ENCODE assay signal across 26 cellular contexts in genomic region chr12:51401900-51402299, GRCh38. TPM values are rescaled to one million over a fixed set of nuclear protein-coding genes. Genes with fewer than 3 reads are reported as not detected.
"Had no signal": no experiment of that assay in that cellular context is flagged by ENCODE, and none has a peak within 500 bp of the region (broad histone marks: within the 10 kb centered on the region; RNA-seq: fewer than 3 reads in every experiment).

No MANE protein-coding gene starts in this region.

- H3K27me3 Mint-ChIP-seq: activated CD4-positive, alpha-beta memory T cell treated with anti-CD3 and anti-CD28 coated beads for 36 hours; activated naive CD8-positive, alpha-beta T cell treated with anti-CD3 and anti-CD28 coated beads, Interleukin-2, amount 50 U/mL, for 24 hours had no signal

- H3K9me3 Mint-ChIP-seq: activated CD4-positive, alpha-beta memory T cell treated with anti-CD3 and anti-CD28 coated beads for 36 hours; activated CD4-positive, alpha-beta T cell treated with anti-CD3 and anti-CD28 coated beads, Interleukin-2, amount 10 ng/mL, durations not matched to agents 7 days and 5 days; activated naive CD4-positive, alpha-beta T cell treated with anti-CD3 and anti-CD28 coated beads, Interleukin-2, amount 50 U/mL, for 72 hours; activated naive CD8-positive, alpha-beta T cell treated with anti-CD3 and anti-CD28 coated beads, Interleukin-2, amount 50 U/mL, for 24 hours; activated T-cell treated with anti-CD3 and anti-CD28 coated beads, Interleukin-2, amount 50 U/mL, for 4 hours had no signal

- H3K4me1 Mint-ChIP-seq: brain had no signal

- H3K27ac ChIP-seq: SK-N-MC, VCaP had no signal

- H3K4me3 ChIP-seq: SK-N-MC had no signal

- H3K4me3 Mint-ChIP-seq: activated CD4-positive, alpha-beta memory T cell treated with anti-CD3 and anti-CD28 coated beads for 36 hours; activated CD4-positive, alpha-beta T cell treated with anti-CD3 and anti-CD28 coated beads, Interleukin-2, amount 10 ng/mL, durations not matched to agents 7 days and 5 days; activated naive CD8-positive, alpha-beta T cell treated with anti-CD3 and anti-CD28 coated beads, Interleukin-2, amount 50 U/mL, for 24 hours; activated T-cell treated with anti-CD3 and anti-CD28 coated beads, Interleukin-2, amount 50 U/mL, for 4 hours; brain had no signal

- DNase-seq: activated CD4-positive, alpha-beta memory T cell treated with anti-CD3 and anti-CD28 coated beads for 36 hours; activated CD4-positive, alpha-beta T cell treated with anti-CD3 and anti-CD28 coated beads, Interleukin-2, amount 10 ng/mL, durations not matched to agents 7 days and 5 days; activated CD4-positive, CD25-positive, alpha-beta regulatory T cell; activated CD8-positive, alpha-beta memory T cell treated with anti-CD3 and anti-CD28 coated beads for 24 hours; activated effector memory CD4-positive, alpha-beta T cell treated with anti-CD3 and anti-CD28 coated beads, Interleukin-2, amount 50 U/mL, for 16 hours; activated naive CD4-positive, alpha-beta T cell treated with Interleukin-2 at 50 U/mL for 16 hours; activated naive CD8-positive, alpha-beta T cell treated with anti-CD3 and anti-CD28 coated beads, Interleukin-2, amount 50 U/mL, for 24 hours; activated T-cell treated with anti-CD3 and anti-CD28 coated beads, Interleukin-2, amount 50 U/mL, for 4 hours; amygdala; KG1; NCI-H1105 treated with DMSO at 0.1 percent for 48 hours; NCI-H1436 treated with DMSO at 0.1 percent for 48 hours; NCI-H187; NCI-H2081; NCI-H446; OCI-M1; RPMI8226; T-helper 1 cell had no signal

- H3K36me3 Mint-ChIP-seq: activated CD4-positive, alpha-beta memory T cell treated with anti-CD3 and anti-CD28 coated beads for 36 hours; activated naive CD4-positive, alpha-beta T cell treated with anti-CD3 and anti-CD28 coated beads, Interleukin-2, amount 50 U/mL, for 72 hours; brain had no signal

- H3K27ac Mint-ChIP-seq: activated CD4-positive, alpha-beta memory T cell treated with anti-CD3 and anti-CD28 coated beads for 36 hours; activated CD4-positive, alpha-beta T cell treated with anti-CD3 and anti-CD28 coated beads, Interleukin-2, amount 10 ng/mL, durations not matched to agents 7 days and 5 days; activated naive CD4-positive, alpha-beta T cell treated with anti-CD3 and anti-CD28 coated beads, Interleukin-2, amount 50 U/mL, for 72 hours; activated naive CD8-positive, alpha-beta T cell treated with anti-CD3 and anti-CD28 coated beads, Interleukin-2, amount 50 U/mL, for 24 hours; brain had no signal

RNA-seq across cellular contexts. Expression of gene GALNT6, which starts 10.7 kb away (rescaled TPM):
- total RNA-seq: LHCN-M2 had no signal

RNA-seq across cellular contexts. Expression of gene CELA1, which starts 55.4 kb away (rescaled TPM):
- total RNA-seq: activated CD4-positive, alpha-beta T cell treated with anti-CD3 and anti-CD28 coated beads, Interleukin-2, amount 10 ng/mL, durations not matched to agents 7 days and 5 days; activated naive CD4-positive, alpha-beta T cell treated with anti-CD3 and anti-CD28 coated beads, Interleukin-2, amount 50 U/mL, for 72 hours; activated T-cell treated with anti-CD3 and anti-CD28 coated beads, Interleukin-2, amount 50 U/mL, for 4 hours; astrocyte; LHCN-M2; MCF 10A; Right ventricle myocardium inferior had no signal
